1 cellular context compared by ENCODE assay signal in the genomic region with DNA sequence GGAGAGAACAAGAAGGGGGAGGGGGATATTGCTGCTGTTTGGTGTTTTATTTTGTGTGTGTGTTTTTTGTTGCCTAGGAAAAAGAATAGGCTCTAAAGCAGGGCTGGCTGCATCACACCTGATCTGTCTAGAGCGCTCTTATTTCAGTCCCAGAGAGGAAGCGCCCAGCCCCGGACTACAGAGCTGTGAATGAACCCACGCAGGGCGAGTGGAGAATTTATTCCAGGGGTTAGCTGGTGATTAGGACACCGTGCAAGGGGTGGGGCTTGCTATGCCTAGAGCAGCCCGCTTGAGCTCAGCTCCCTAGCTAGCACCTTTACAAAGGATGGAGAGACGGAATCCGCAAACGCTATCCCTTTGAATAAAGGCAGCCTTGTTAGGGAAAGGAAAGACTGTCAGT.
TF ChIP-seq lines count a peak whose summit lies in the region.

No MANE protein-coding gene starts in this region.

TF ChIP-seq in HEK293, 187 proteins besides CTCF, POLR2A, EP300 and RAD21 (continued from another document):
- TF ChIP-seq, protein P1, sequence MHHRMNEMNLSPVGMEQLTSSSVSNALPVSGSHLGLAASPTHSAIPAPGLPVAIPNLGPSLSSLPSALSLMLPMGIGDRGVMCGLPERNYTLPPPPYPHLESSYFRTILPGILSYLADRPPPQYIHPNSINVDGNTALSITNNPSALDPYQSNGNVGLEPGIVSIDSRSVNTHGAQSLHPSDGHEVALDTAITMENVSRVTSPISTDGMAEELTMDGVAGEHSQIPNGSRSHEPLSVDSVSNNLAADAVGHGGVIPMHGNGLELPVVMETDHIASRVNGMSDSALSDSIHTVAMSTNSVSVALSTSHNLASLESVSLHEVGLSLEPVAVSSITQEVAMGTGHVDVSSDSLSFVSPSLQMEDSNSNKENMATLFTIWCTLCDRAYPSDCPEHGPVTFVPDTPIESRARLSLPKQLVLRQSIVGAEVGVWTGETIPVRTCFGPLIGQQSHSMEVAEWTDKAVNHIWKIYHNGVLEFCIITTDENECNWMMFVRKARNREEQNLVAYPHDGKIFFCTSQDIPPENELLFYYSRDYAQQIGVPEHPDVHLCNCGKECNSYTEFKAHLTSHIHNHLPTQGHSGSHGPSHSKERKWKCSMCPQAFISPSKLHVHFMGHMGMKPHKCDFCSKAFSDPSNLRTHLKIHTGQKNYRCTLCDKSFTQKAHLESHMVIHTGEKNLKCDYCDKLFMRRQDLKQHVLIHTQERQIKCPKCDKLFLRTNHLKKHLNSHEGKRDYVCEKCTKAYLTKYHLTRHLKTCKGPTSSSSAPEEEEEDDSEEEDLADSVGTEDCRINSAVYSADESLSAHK (tag by site-specific recombination; IDR thresholded peaks at IDR 0.05): no peak
- TF ChIP-seq, protein P2, sequence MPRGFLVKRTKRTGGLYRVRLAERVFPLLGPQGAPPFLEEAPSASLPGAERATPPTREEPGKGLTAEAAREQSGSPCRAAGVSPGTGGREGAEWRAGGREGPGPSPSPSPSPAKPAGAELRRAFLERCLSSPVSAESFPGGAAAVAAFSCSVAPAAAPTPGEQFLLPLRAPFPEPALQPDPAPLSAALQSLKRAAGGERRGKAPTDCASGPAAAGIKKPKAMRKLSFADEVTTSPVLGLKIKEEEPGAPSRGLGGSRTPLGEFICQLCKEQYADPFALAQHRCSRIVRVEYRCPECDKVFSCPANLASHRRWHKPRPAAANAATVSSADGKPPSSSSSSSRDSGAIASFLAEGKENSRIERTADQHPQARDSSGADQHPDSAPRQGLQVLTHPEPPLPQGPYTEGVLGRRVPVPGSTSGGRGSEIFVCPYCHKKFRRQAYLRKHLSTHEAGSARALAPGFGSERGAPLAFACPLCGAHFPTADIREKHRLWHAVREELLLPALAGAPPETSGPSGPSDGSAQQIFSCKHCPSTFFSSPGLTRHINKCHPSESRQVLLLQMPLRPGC (tag by site-specific recombination; IDR thresholded peaks at IDR 0.05): no peak
- TF ChIP-seq ZNF426 (tag by site-specific recombination; IDR thresholded peaks at IDR 0.05) (no peak), TRIM28 (IDR thresholded peaks at IDR 0.05; ENCODE audit: borderline replicate concordance, low read length) (no peak), ZNF785 (tag by site-specific recombination; IDR thresholded peaks at IDR 0.05) (no peak), HOXA7 (CRISPR knock-in tag; IDR thresholded peaks at IDR 0.05; ENCODE audit: borderline replicate concordance) (no peak), ZBTB21 (tag by site-specific recombination; IDR thresholded peaks at IDR 0.05) (no peak), ZNF670 (tag by site-specific recombination; IDR thresholded peaks at IDR 0.05; ENCODE audit: low read depth) (no peak), KLF1 (tag by site-specific recombination; IDR thresholded peaks at IDR 0.05) (no peak), ZNF843 (tag by site-specific recombination; IDR thresholded peaks at IDR 0.05) (no peak), MZF1 (tag by site-specific recombination; IDR thresholded peaks at IDR 0.05; ENCODE audit: borderline replicate concordance) (no peak)
